Comparison of ENCODE assay signal across 28 cellular contexts in genomic region chr9:124514874-124515273, GRCh38. TPM values are rescaled to one million over a fixed set of nuclear protein-coding genes. Genes with fewer than 3 reads are reported as not detected.
"Had no signal": no experiment of that assay in that cellular context is flagged by ENCODE, and none has a peak within 500 bp of the region (broad histone marks: within the 10 kb centered on the region; RNA-seq: fewer than 3 reads in every experiment).

No MANE protein-coding gene starts in this region.

- H3K4me2 ChIP-seq: neural progenitor cell had no signal

- H3K27ac Mint-ChIP-seq: immature natural killer cell; naive thymus-derived CD8-positive, alpha-beta T cell; nephron; neural progenitor cell; stimulated activated effector memory CD8-positive, alpha-beta T cell treated with anti-CD3 and anti-CD28 coated beads, Interleukin-12 subunit alpha, Interleukin-12 subunit beta, amount 100 ng/mL, for 72 hours; stimulated activated naive CD8-positive, alpha-beta T cell treated with anti-CD3 and anti-CD28 coated beads, Interleukin-15, Interleukin-2, amounts not matched to agents 100 ng/mL and 50 ng/mL, for 24 hours had no signal

- H3K27me3 ChIP-seq: neural progenitor cell, ovary, upper lobe of right lung had no signal

- DNase-seq: immature natural killer cell; kidney; left colon; left lung; lower lobe of right lung; mammary epithelial cell; mesenchymal stem cell; naive thymus-derived CD8-positive, alpha-beta T cell; ovary; retina; right cardiac atrium; sigmoid colon; small intestine; spleen; stimulated activated CD4-positive, alpha-beta T cell treated with anti-CD3 and anti-CD28 coated beads, Interleukin-4, amount 100 ng/mL, for 24 hours; stimulated activated naive CD4-positive, alpha-beta T cell; tibial artery; upper lobe of right lung had no signal

- H2AFZ ChIP-seq: neural progenitor cell had no signal

- ATAC-seq: left colon; left lung; lower lobe of right lung; naive thymus-derived CD8-positive, alpha-beta T cell; right cardiac atrium; stimulated activated effector memory CD8-positive, alpha-beta T cell treated with anti-CD3 and anti-CD28 coated beads, Interleukin-12 subunit alpha, Interleukin-12 subunit beta, amount 100 ng/mL, for 72 hours; upper lobe of right lung had no signal

- H3K9ac ChIP-seq: neural progenitor cell had no signal

- H3K36me3 Mint-ChIP-seq: immature natural killer cell; naive thymus-derived CD8-positive, alpha-beta T cell; stimulated activated effector memory CD8-positive, alpha-beta T cell treated with anti-CD3 and anti-CD28 coated beads, Interleukin-12 subunit alpha, Interleukin-12 subunit beta, amount 100 ng/mL, for 72 hours had no signal

- H3K4me3 ChIP-seq: left lung, lower lobe of right lung, neural progenitor cell, ovary, prostate gland, sigmoid colon, spleen, suprapubic skin, thoracic aorta, tibial artery, upper lobe of right lung had no signal

- H3K4me3 Mint-ChIP-seq: immature natural killer cell; naive thymus-derived CD8-positive, alpha-beta T cell; nephron; neural progenitor cell; stimulated activated effector memory CD8-positive, alpha-beta T cell treated with anti-CD3 and anti-CD28 coated beads, Interleukin-12 subunit alpha, Interleukin-12 subunit beta, amount 100 ng/mL, for 72 hours; stimulated activated naive CD8-positive, alpha-beta T cell treated with anti-CD3 and anti-CD28 coated beads, Interleukin-15, Interleukin-2, amounts not matched to agents 100 ng/mL and 50 ng/mL, for 24 hours had no signal

- H3K36me3 ChIP-seq: left lung, lower lobe of right lung, neural progenitor cell, ovary, prostate gland, sigmoid colon, spleen, suprapubic skin, thoracic aorta, tibial artery, upper lobe of right lung had no signal

- H3K4me1 ChIP-seq: prostate gland, sigmoid colon, tibial artery, upper lobe of right lung had no signal

- H3K27ac ChIP-seq: left lung, lower lobe of right lung, ovary, prostate gland, sigmoid colon, suprapubic skin, thoracic aorta, tibial artery, upper lobe of right lung had no signal

- H3K9me3 ChIP-seq: left lung, lower lobe of right lung, ovary, prostate gland, sigmoid colon, spleen, suprapubic skin, thoracic aorta, tibial artery, upper lobe of right lung had no signal

- H3K4me1 Mint-ChIP-seq: immature natural killer cell; stimulated activated effector memory CD8-positive, alpha-beta T cell treated with anti-CD3 and anti-CD28 coated beads, Interleukin-12 subunit alpha, Interleukin-12 subunit beta, amount 100 ng/mL, for 72 hours had no signal

- H3K9me3 Mint-ChIP-seq: immature natural killer cell; naive thymus-derived CD8-positive, alpha-beta T cell; nephron; neural progenitor cell; stimulated activated effector memory CD8-positive, alpha-beta T cell treated with anti-CD3 and anti-CD28 coated beads, Interleukin-12 subunit alpha, Interleukin-12 subunit beta, amount 100 ng/mL, for 72 hours; stimulated activated naive CD8-positive, alpha-beta T cell treated with anti-CD3 and anti-CD28 coated beads, Interleukin-15, Interleukin-2, amounts not matched to agents 100 ng/mL and 50 ng/mL, for 24 hours had no signal

RNA-seq across cellular contexts. Expression of gene NR5A1, which starts 7.7 kb away (rescaled TPM):
- total RNA-seq: kidney; left colon; liver; lower lobe of right lung; mammary epithelial cell; naive thymus-derived CD8-positive, alpha-beta T cell; omental fat pad; right cardiac atrium; sigmoid colon; subcutaneous adipose tissue; suprapubic skin; thoracic aorta; upper lobe of right lung had no signal
- polyA plus RNA-seq: immature natural killer cell; liver; mammary epithelial cell; naive thymus-derived CD8-positive, alpha-beta T cell; right cardiac atrium had no signal
